In genomic region chr16:25171390-25171789, GRCh38 we compare ENCODE assay signal across 2 cellular contexts.
TF ChIP-seq lines count a peak whose summit lies in the region.

No MANE protein-coding gene starts in this region.

TF ChIP-seq in liver, 16 proteins besides CTCF, POLR2A, EP300 and RAD21:
- TF ChIP-seq HNF4A (conservative IDR thresholded peaks at IDR 0.05) (peak; percentile 23 to 29), EGR1 (IDR thresholded peaks at IDR 0.05; ENCODE audit: low read depth in 2 of 2) (no peak), GABPA (IDR thresholded peaks at IDR 0.05 in 1 of 2, conservative IDR thresholded peaks at IDR 0.05 in 1 of 2) (peak in 1 of 2 donors; percentile 21), TAF1 (conservative IDR thresholded peaks at IDR 0.05) (no peak), YY1 (IDR thresholded peaks at IDR 0.05) (no peak), FOXA2 (IDR thresholded peaks at IDR 0.05) (no peak), JUND (IDR thresholded peaks at IDR 0.05) (no peak), SP1 (IDR thresholded peaks at IDR 0.05) (peak; percentile 37), NR2F2 (IDR thresholded peaks at IDR 0.05) (no peak), ATF3 (IDR thresholded peaks at IDR 0.05) (no peak), HNF4G (IDR thresholded peaks at IDR 0.05) (no peak), RXRA (IDR thresholded peaks at IDR 0.05) (peak in 1 of 2 donors; percentile 28), FOXA1 (IDR thresholded peaks at IDR 0.05) (no peak)
- TF ChIP-seq, protein P1, sequence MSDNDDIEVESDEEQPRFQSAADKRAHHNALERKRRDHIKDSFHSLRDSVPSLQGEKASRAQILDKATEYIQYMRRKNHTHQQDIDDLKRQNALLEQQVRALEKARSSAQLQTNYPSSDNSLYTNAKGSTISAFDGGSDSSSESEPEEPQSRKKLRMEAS (IDR thresholded peaks at IDR 0.05): no peak
- TF ChIP-seq, protein P2, sequence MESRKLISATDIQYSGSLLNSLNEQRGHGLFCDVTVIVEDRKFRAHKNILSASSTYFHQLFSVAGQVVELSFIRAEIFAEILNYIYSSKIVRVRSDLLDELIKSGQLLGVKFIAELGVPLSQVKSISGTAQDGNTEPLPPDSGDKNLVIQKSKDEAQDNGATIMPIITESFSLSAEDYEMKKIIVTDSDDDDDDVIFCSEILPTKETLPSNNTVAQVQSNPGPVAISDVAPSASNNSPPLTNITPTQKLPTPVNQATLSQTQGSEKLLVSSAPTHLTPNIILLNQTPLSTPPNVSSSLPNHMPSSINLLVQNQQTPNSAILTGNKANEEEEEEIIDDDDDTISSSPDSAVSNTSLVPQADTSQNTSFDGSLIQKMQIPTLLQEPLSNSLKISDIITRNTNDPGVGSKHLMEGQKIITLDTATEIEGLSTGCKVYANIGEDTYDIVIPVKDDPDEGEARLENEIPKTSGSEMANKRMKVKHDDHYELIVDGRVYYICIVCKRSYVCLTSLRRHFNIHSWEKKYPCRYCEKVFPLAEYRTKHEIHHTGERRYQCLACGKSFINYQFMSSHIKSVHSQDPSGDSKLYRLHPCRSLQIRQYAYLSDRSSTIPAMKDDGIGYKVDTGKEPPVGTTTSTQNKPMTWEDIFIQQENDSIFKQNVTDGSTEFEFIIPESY (IDR thresholded peaks at IDR 0.05): no peak
- TF ChIP-seq, protein P3, sequence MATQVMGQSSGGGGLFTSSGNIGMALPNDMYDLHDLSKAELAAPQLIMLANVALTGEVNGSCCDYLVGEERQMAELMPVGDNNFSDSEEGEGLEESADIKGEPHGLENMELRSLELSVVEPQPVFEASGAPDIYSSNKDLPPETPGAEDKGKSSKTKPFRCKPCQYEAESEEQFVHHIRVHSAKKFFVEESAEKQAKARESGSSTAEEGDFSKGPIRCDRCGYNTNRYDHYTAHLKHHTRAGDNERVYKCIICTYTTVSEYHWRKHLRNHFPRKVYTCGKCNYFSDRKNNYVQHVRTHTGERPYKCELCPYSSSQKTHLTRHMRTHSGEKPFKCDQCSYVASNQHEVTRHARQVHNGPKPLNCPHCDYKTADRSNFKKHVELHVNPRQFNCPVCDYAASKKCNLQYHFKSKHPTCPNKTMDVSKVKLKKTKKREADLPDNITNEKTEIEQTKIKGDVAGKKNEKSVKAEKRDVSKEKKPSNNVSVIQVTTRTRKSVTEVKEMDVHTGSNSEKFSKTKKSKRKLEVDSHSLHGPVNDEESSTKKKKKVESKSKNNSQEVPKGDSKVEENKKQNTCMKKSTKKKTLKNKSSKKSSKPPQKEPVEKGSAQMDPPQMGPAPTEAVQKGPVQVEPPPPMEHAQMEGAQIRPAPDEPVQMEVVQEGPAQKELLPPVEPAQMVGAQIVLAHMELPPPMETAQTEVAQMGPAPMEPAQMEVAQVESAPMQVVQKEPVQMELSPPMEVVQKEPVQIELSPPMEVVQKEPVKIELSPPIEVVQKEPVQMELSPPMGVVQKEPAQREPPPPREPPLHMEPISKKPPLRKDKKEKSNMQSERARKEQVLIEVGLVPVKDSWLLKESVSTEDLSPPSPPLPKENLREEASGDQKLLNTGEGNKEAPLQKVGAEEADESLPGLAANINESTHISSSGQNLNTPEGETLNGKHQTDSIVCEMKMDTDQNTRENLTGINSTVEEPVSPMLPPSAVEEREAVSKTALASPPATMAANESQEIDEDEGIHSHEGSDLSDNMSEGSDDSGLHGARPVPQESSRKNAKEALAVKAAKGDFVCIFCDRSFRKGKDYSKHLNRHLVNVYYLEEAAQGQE (IDR thresholded peaks at IDR 0.05): no peak
TF ChIP-seq in liver: peak in this region for 4.

TF ChIP-seq in HepG2, 621 proteins besides CTCF, POLR2A, EP300 and RAD21:
- TF ChIP-seq SAP130 (CRISPR knock-in tag; IDR thresholded peaks at IDR 0.05; ENCODE audit: low read depth): no peak
- no peak for TF ChIP-seq MTF2 (CRISPR knock-in tag; IDR thresholded peaks at IDR 0.05; ENCODE audit: borderline replicate concordance)
- no peak for TF ChIP-seq ZSCAN22 (CRISPR knock-in tag; IDR thresholded peaks at IDR 0.05)
- TF ChIP-seq ZNF430 (CRISPR knock-in tag; IDR thresholded peaks at IDR 0.05): no peak
- no peak for TF ChIP-seq NFKBIZ (CRISPR knock-in tag; IDR thresholded peaks at IDR 0.05)
- TF ChIP-seq, protein P4, sequence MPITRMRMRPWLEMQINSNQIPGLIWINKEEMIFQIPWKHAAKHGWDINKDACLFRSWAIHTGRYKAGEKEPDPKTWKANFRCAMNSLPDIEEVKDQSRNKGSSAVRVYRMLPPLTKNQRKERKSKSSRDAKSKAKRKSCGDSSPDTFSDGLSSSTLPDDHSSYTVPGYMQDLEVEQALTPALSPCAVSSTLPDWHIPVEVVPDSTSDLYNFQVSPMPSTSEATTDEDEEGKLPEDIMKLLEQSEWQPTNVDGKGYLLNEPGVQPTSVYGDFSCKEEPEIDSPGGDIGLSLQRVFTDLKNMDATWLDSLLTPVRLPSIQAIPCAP (CRISPR knock-in tag; IDR thresholded peaks at IDR 0.05; ENCODE audit: low read depth): no peak
- no peak for TF ChIP-seq ELF1 (CRISPR knock-in tag; IDR thresholded peaks at IDR 0.05)
- no peak for TF ChIP-seq ZSCAN25 (CRISPR knock-in tag; IDR thresholded peaks at IDR 0.05)
- no peak for TF ChIP-seq ZNF703 (CRISPR knock-in tag; IDR thresholded peaks at IDR 0.05; ENCODE audit: borderline replicate concordance)
- TF ChIP-seq ETV6 (CRISPR knock-in tag; conservative IDR thresholded peaks at IDR 0.05): no peak
- no peak for TF ChIP-seq ZFP36L2 (CRISPR knock-in tag; IDR thresholded peaks at IDR 0.05)
